ENCODE assay signal across 19 cellular contexts in genomic region chr12:65638324-65638723, GRCh38.
DNase-seq lines count a peak whose midpoint lies in the region; ATAC-seq and TF ChIP-seq lines count a peak whose summit lies in the region.
"Had no signal": no experiment of that assay in that cellular context is flagged by ENCODE, and none has a peak within 500 bp of the region (broad histone marks: within the 10 kb centered on the region; RNA-seq: fewer than 3 reads in every experiment).

No MANE protein-coding gene starts in this region.

- no peaks in the 10 kb centered on the region for H4K20me1 ChIP-seq in osteoblast (ENCODE audit: insufficient read depth, low read length)

- H3K36me3 Mint-ChIP-seq in CD4-positive, alpha-beta T cell (ENCODE audit: low read depth): no peaks in the 10 kb centered on the region

- in situ Hi-C loops in brain microvascular endothelial cell (cut with HindIII; ENCODE audit: low pct_ligation_motif_present, low sequenced_read_pairs): no loop called here

- intact Hi-C loops in CD4-positive, alpha-beta T cell (cut with DNase I, micrococcal nuclease): no loop called here

- H3K9me3 ChIP-seq in AG04450 (ENCODE audit: control insufficient read depth, insufficient read depth, low read length) (no peaks in the 10 kb centered on the region), osteoblast (ENCODE audit: low read depth, low read length) (no peaks in the 10 kb centered on the region)
- no peaks in the 10 kb centered on the region for H3K9me3 ChIP-seq in CD4-positive, alpha-beta T cell (ENCODE audit: control insufficient read depth, low read length)

- H3K36me3 ChIP-seq in brain microvascular endothelial cell (replicated peaks): no peaks in the 10 kb centered on the region
- no peaks in the 10 kb centered on the region for H3K36me3 ChIP-seq in osteoblast (ENCODE audit: insufficient read depth, low read length)

- H3K79me2 ChIP-seq in osteoblast (ENCODE audit: insufficient read depth, low read length): no peaks in the 10 kb centered on the region

- H3K4me3 ChIP-seq in AG04450 (ENCODE audit: low read depth, low read length) (no peak overlapping the region), brain microvascular endothelial cell (ENCODE audit: low read depth, low read length) (no peak overlapping the region), osteoblast (ENCODE audit: insufficient read depth, low read length) (no peak overlapping the region)
- H3K4me3 ChIP-seq: SK-N-MC had no signal

- no peak overlapping the region for H3K4me2 ChIP-seq in osteoblast (ENCODE audit: insufficient read depth, low read length)

- peak overlapping the region; percentile 22 for H3K27ac ChIP-seq in AG04450 (ENCODE audit: low read depth, low read length)
- H3K27ac ChIP-seq in brain microvascular endothelial cell: peak overlapping the region; percentile 57
- peak overlapping the region; percentile 98 for H3K27ac ChIP-seq in osteoblast (ENCODE audit: low read depth, low read length)
- H3K27ac ChIP-seq in CD4-positive, alpha-beta T cell (ENCODE audit: low read depth, low read length): no peak overlapping the region
- H3K27ac ChIP-seq: SK-N-MC had no signal

- ATAC-seq in CD4-positive, alpha-beta T cell (ENCODE audit: poor library complexity): no peak
- no peak for ATAC-seq in HG02642 (IDR thresholded peaks at IDR 0.05; ENCODE audit: poor library complexity, unreplicated experiment)
- ATAC-seq: HepG2 had no signal

- H3K27me3 Mint-ChIP-seq in CD4-positive, alpha-beta T cell: peaks cover 4% of the 10 kb centered on the region

- TF ChIP-seq CTCF in AG04450 (IDR thresholded peaks at IDR 0.05; ENCODE audit: low read depth, low read length): no peak
- TF ChIP-seq CTCF in brain microvascular endothelial cell (IDR thresholded peaks at IDR 0.05; ENCODE audit: low read depth, low read length, missing control alignments): no peak
- no peak for TF ChIP-seq CTCF in osteoblast (IDR thresholded peaks at IDR 0.05; ENCODE audit: extremely low read depth, low read depth, low read length)
- no peak for TF ChIP-seq CTCF in CD4-positive, alpha-beta T cell (IDR thresholded peaks at IDR 0.05)

- H3K4me3 Mint-ChIP-seq in CD4-positive, alpha-beta T cell: no peak overlapping the region

- H3K27ac Mint-ChIP-seq in CD4-positive, alpha-beta T cell: no peak overlapping the region

- no peaks in the 10 kb centered on the region for H3K27me3 ChIP-seq in AG04450 (ENCODE audit: control insufficient read depth, insufficient read depth, low read length)
- no peaks in the 10 kb centered on the region for H3K27me3 ChIP-seq in brain microvascular endothelial cell (replicated peaks)
- no peaks in the 10 kb centered on the region for H3K27me3 ChIP-seq in osteoblast (ENCODE audit: insufficient read depth, low read length)
- H3K27me3 ChIP-seq in CD4-positive, alpha-beta T cell (ENCODE audit: control insufficient read depth, insufficient read depth, low read length): no peaks in the 10 kb centered on the region

- no peak for DNase-seq in AG04450 (ENCODE audit: low read depth, low spot score)
- peak; percentile 92 for DNase-seq in NCI-H524 treated with DMSO at 0.1 percent for 48 hours (lab: John Stamatoyannopoulos, UW)
- DNase-seq in brain microvascular endothelial cell: no peak
- DNase-seq in osteoblast (ENCODE audit: insufficient read length, low spot score, missing footprints): no peak
- DNase-seq in germinal center (ENCODE audit: low spot score): no peak
- no peak for DNase-seq in CD4-positive, alpha-beta T cell
- DNase-seq in cerebellum (ENCODE audit: low spot score): no peak
- DNase-seq: AML-193; DMS79; GOT3; Kasumi-1; NCI-H1417; NCI-H2081; NCI-H526; NK-92 treated with Interleukin-12 subunit alpha and Interleukin-12 subunit beta, amount 100 ng/mL, for 24 hours; OCI-M1 had no signal

- POLR2A ChIA-PET in AG04450 (lab: Yijun Ruan, JAX): no interaction called here
- POLR2A ChIA-PET in CD4-positive, alpha-beta T cell (lab: Charles Lee): no interaction called here

- H3K4me1 Mint-ChIP-seq in CD4-positive, alpha-beta T cell (ENCODE audit: low read depth): no peaks in the 10 kb centered on the region

- CTCF ChIA-PET in AG04450 (lab: Charles Lee): interaction anchor here (1.0 to 1.2 kb wide), 2 partner anchors 35 to 397 kb away, joined by 3 to 5 read pairs; no protein-coding TSS in a partner anchor
- CTCF ChIA-PET in CD4-positive, alpha-beta T cell (lab: Charles Lee): no interaction called here

- H2AFZ ChIP-seq in osteoblast (ENCODE audit: low read length): no peak overlapping the region

- peaks cover 55% of the 10 kb centered on the region for H3K4me1 ChIP-seq in osteoblast (ENCODE audit: insufficient read depth, low read length)

- H3K9me3 Mint-ChIP-seq in CD4-positive, alpha-beta T cell: no peaks in the 10 kb centered on the region
